In genomic region chr20:38870733-38871559, GRCh38 we compare ENCODE assay signal across 8 cellular contexts. TPM values are rescaled to one million over a fixed set of nuclear protein-coding genes. Genes with fewer than 3 reads are reported as not detected.
DNase-seq lines count a peak whose midpoint lies in the region; ATAC-seq and TF ChIP-seq lines count a peak whose summit lies in the region.

No MANE protein-coding gene starts in this region.

- DNase-seq in BE2C (peak; percentile 39), ecto neural progenitor cell (ENCODE audit: low spot score) (no peak)
- DNase-seq in activated T-cell treated with anti-CD3 and anti-CD28 coated beads, Interleukin-2, amount 50 U/mL, for 4 hours = peak; percentile 58
- DNase-seq in effector CD8-positive, alpha-beta T cell (lab: John Stamatoyannopoulos, UW) = no peak

- no peaks in the 10 kb centered on the region for H3K79me2 ChIP-seq in KMS-11 (ENCODE audit: insufficient read depth, low read depth)

- no peaks in the 10 kb centered on the region for H3K27me3 Mint-ChIP-seq in activated T-cell treated with anti-CD3 and anti-CD28 coated beads, Interleukin-2, amount 50 U/mL, for 4 hours (ENCODE audit: low read depth)

- no peak overlapping the region for H2AFZ ChIP-seq in KMS-11 (ENCODE audit: low read depth)

- H3K27me3 ChIP-seq in BE2C (no peaks in the 10 kb centered on the region), KMS-11 (ENCODE audit: insufficient read depth, low read depth) (no peaks in the 10 kb centered on the region), layer of hippocampus (ENCODE audit: control insufficient read depth, insufficient read depth, low read length) (no peaks in the 10 kb centered on the region)

- no peaks in the 10 kb centered on the region for H3K9me3 ChIP-seq in BE2C

- H3K4me1 ChIP-seq in BE2C (peaks cover 48% of the 10 kb centered on the region), KMS-11 (ENCODE audit: low read depth, poor library complexity, severe bottlenecking) (peaks cover 70% of the 10 kb centered on the region)

- no peaks in the 10 kb centered on the region for H4K20me1 ChIP-seq in KMS-11 (ENCODE audit: insufficient read depth)

- H3K36me3 ChIP-seq in BE2C = no peaks in the 10 kb centered on the region
- H3K36me3 ChIP-seq in KMS-11 (ENCODE audit: insufficient read depth) = no peaks in the 10 kb centered on the region

- peak overlapping the region; percentile 60 for H3K4me3 Mint-ChIP-seq in activated T-cell treated with anti-CD3 and anti-CD28 coated beads, Interleukin-2, amount 50 U/mL, for 4 hours

- H3K4me3 ChIP-seq in BE2C (ENCODE audit: low read depth, low read length) (no peak overlapping the region), KMS-11 (IDR thresholded peaks at IDR 0.05; ENCODE audit: insufficient read depth, low read depth, low read length) (no peak overlapping the region)

- peak overlapping the region; percentile 8; the same call in 1 of the 2 replicates for H3K9ac ChIP-seq in KMS-11

- no peaks in the 10 kb centered on the region for H3K9me3 Mint-ChIP-seq in activated T-cell treated with anti-CD3 and anti-CD28 coated beads, Interleukin-2, amount 50 U/mL, for 4 hours

- peaks cover 19% of the 10 kb centered on the region for H3K36me3 Mint-ChIP-seq in activated T-cell treated with anti-CD3 and anti-CD28 coated beads, Interleukin-2, amount 50 U/mL, for 4 hours (ENCODE audit: insufficient read depth)

- no peak for TF ChIP-seq CTCF in BE2C (IDR thresholded peaks at IDR 0.05; ENCODE audit: low read depth, low read length)
- TF ChIP-seq CTCF in KMS-11 (conservative IDR thresholded peaks at IDR 0.05; ENCODE audit: low read depth, low read length) = no peak

- peak overlapping the region; percentile 40 for H3K4me2 ChIP-seq in KMS-11

- ATAC-seq in activated T-cell treated with anti-CD3 and anti-CD28 coated beads, Interleukin-2, amount 50 U/mL, for 4 hours = no peak
- ATAC-seq in GM19395 (IDR thresholded peaks at IDR 0.05; ENCODE audit: unreplicated experiment) (no peak), GM19452 (IDR thresholded peaks at IDR 0.05; ENCODE audit: unreplicated experiment) (no peak)

- peak overlapping the region; percentile 41 for H3K27ac ChIP-seq in KMS-11
- H3K27ac ChIP-seq in layer of hippocampus (ENCODE audit: low read depth, low read length) = peak overlapping the region; percentile 22

- peaks cover 76% of the 10 kb centered on the region for H3K4me1 Mint-ChIP-seq in activated T-cell treated with anti-CD3 and anti-CD28 coated beads, Interleukin-2, amount 50 U/mL, for 4 hours (ENCODE audit: low read depth)

RNA-seq across cellular contexts. Expression of gene FAM83D, which starts 55.3 kb away (rescaled TPM):
- polyA plus RNA-seq in BE2C (2012; ENCODE audit: insufficient read depth, insufficient read length, low read depth) = 14.6 TPM
- 1 to 10 TPM; 1.3 to 1.9 (median 1.4) TPM for total RNA-seq in activated T-cell treated with anti-CD3 and anti-CD28 coated beads, Interleukin-2, amount 50 U/mL, for 4 hours

Comparison
In these comparisons a context has a peak if more than half of its experiments do, and no peak if none do; other contexts are left out.
1. DNase-seq: peak in BE2C (single experiment) and activated T-cell treated with anti-CD3 and anti-CD28 coated beads, Interleukin-2, amount 50 U/mL, for 4 hours (single experiment); none in ecto neural progenitor cell (single experiment) and effector CD8-positive, alpha-beta T cell (single experiment).